Comparison of ENCODE assay signal across 10 cellular contexts in the genomic region with DNA sequence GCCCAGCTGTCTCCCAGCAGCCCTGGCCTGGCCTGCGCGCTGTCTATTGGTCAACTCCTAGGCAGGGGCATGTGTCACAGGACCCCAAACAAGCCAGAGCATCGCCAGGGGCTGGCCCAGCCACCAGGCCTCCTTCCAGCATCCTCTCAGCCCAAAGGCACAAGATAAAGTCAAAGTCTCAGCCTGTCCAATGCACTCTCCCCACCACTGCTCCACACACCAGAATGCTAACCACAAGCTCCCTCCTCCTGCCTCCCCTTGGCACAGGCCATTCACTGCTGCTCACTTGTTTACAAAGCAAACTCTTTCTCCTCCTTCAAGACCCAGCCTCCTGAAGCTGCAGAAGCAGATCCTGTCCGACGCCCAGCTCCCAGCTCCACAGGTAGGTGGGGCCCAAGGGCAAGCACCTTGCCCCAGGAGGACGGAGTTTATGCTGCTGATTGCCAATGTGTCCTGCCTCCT.
DNase-seq lines count a peak whose midpoint lies in the region; ATAC-seq and TF ChIP-seq lines count a peak whose summit lies in the region.
"Had no signal": no experiment of that assay in that cellular context is flagged by ENCODE, and none has a peak within 500 bp of the region (broad histone marks: within the 10 kb centered on the region; RNA-seq: fewer than 3 reads in every experiment).

No MANE protein-coding gene starts in this region.

- no peak overlapping the region for H3K4me3 Mint-ChIP-seq in activated T-cell treated with anti-CD3 and anti-CD28 coated beads, Interleukin-2, amount 50 U/mL, for 24 hours
- H3K4me3 Mint-ChIP-seq: IgD-negative memory B cell had no signal

- no peaks in the 10 kb centered on the region for H3K36me3 Mint-ChIP-seq in activated T-cell treated with anti-CD3 and anti-CD28 coated beads, Interleukin-2, amount 50 U/mL, for 24 hours (ENCODE audit: low read depth)
- H3K36me3 Mint-ChIP-seq: IgD-negative memory B cell had no signal

- intact Hi-C loops in upper lobe of right lung (cut with DNase I) = no loop called here

- no peak overlapping the region for H3K4me2 ChIP-seq in osteoblast (ENCODE audit: insufficient read depth, low read length)
- H3K4me2 ChIP-seq: BLaER1 had no signal

- peak; percentile 9 for DNase-seq in activated T-cell treated with anti-CD3 and anti-CD28 coated beads, Interleukin-2, amount 50 U/mL, for 24 hours
- DNase-seq in activated T-cell treated with anti-CD3 and anti-CD28 coated beads for 4 hours (no peak), amniotic epithelial cell (ENCODE audit: low read depth) (peak; percentile 97), iPS-NIHi11 (ENCODE audit: low spot score) (peak; percentile 69), upper lobe of right lung (peak; percentile 88), osteoblast (ENCODE audit: insufficient read length, low spot score, missing footprints) (no peak)

- H2AFZ ChIP-seq in osteoblast (ENCODE audit: low read length) = no peak overlapping the region

- H3K27ac ChIP-seq in upper lobe of right lung (no peak overlapping the region), osteoblast (ENCODE audit: low read depth, low read length) (no peak overlapping the region)
- H3K27ac ChIP-seq: BLaER1 had no signal

- H3K4me3 ChIP-seq in upper lobe of right lung (no peak overlapping the region), osteoblast (ENCODE audit: insufficient read depth, low read length) (no peak overlapping the region)
- H3K4me3 ChIP-seq: BLaER1 had no signal

- H3K4me1 Mint-ChIP-seq in activated T-cell treated with anti-CD3 and anti-CD28 coated beads, Interleukin-2, amount 50 U/mL, for 24 hours (ENCODE audit: low read depth) = no peaks in the 10 kb centered on the region
- H3K4me1 Mint-ChIP-seq: IgD-negative memory B cell had no signal

- H3K9me3 Mint-ChIP-seq in activated T-cell treated with anti-CD3 and anti-CD28 coated beads, Interleukin-2, amount 50 U/mL, for 24 hours = no peaks in the 10 kb centered on the region

- H3K36me3 ChIP-seq in upper lobe of right lung (no peaks in the 10 kb centered on the region), osteoblast (ENCODE audit: insufficient read depth, low read length) (peaks cover 8% of the 10 kb centered on the region)
- H3K36me3 ChIP-seq: BLaER1 had no signal

- ATAC-seq in upper lobe of right lung (peak; percentile 92), HG03378 (IDR thresholded peaks at IDR 0.05; ENCODE audit: unreplicated experiment) (no peak), HG03460 (IDR thresholded peaks at IDR 0.05; ENCODE audit: unreplicated experiment) (no peak)

- no peaks in the 10 kb centered on the region for H3K27me3 ChIP-seq in upper lobe of right lung
- H3K27me3 ChIP-seq in osteoblast (ENCODE audit: insufficient read depth, low read length) = no peaks in the 10 kb centered on the region
- H3K27me3 ChIP-seq: BLaER1 had no signal

- H3K4me1 ChIP-seq in upper lobe of right lung (no peaks in the 10 kb centered on the region), osteoblast (ENCODE audit: insufficient read depth, low read length) (no peaks in the 10 kb centered on the region)
- H3K4me1 ChIP-seq: BLaER1 had no signal

- TF ChIP-seq CTCF in upper lobe of right lung (IDR thresholded peaks at IDR 0.05) = peak; percentile 19
- no peak for TF ChIP-seq CTCF in osteoblast (IDR thresholded peaks at IDR 0.05; ENCODE audit: extremely low read depth, low read depth, low read length)

- H3K27ac Mint-ChIP-seq in activated T-cell treated with anti-CD3 and anti-CD28 coated beads, Interleukin-2, amount 50 U/mL, for 24 hours = no peak overlapping the region

- no peaks in the 10 kb centered on the region for H3K27me3 Mint-ChIP-seq in activated T-cell treated with anti-CD3 and anti-CD28 coated beads, Interleukin-2, amount 50 U/mL, for 24 hours

- no peaks in the 10 kb centered on the region for H3K79me2 ChIP-seq in osteoblast (ENCODE audit: insufficient read depth, low read length)

- H4K20me1 ChIP-seq in osteoblast (ENCODE audit: insufficient read depth, low read length) = peaks cover 15% of the 10 kb centered on the region
- H4K20me1 ChIP-seq: BLaER1 had no signal

- H3K9me3 ChIP-seq in upper lobe of right lung = no peaks in the 10 kb centered on the region
- no peaks in the 10 kb centered on the region for H3K9me3 ChIP-seq in osteoblast (ENCODE audit: low read depth, low read length)
- H3K9me3 ChIP-seq: BLaER1 had no signal

Comparison
In these comparisons a context has a peak if more than half of its experiments do, and no peak if none do; other contexts are left out.
1. DNase-seq: peak in activated T-cell treated with anti-CD3 and anti-CD28 coated beads, Interleukin-2, amount 50 U/mL, for 24 hours (single experiment), amniotic epithelial cell (single experiment), iPS-NIHi11 (single experiment) and upper lobe of right lung (single experiment); none in activated T-cell treated with anti-CD3 and anti-CD28 coated beads for 4 hours (single experiment) and osteoblast (single experiment).